Comparison of ENCODE assay signal across 19 cellular contexts in genomic region chr20:58175425-58175824, GRCh38. TPM values are rescaled to one million over a fixed set of nuclear protein-coding genes. Genes with fewer than 3 reads are reported as not detected.
DNase-seq lines count a peak whose midpoint lies in the region; ATAC-seq, FAIRE-seq and TF ChIP-seq lines count a peak whose summit lies in the region.
"Had no signal": no experiment of that assay in that cellular context is flagged by ENCODE, and none has a peak within 500 bp of the region (broad histone marks: within the 10 kb centered on the region; RNA-seq: fewer than 3 reads in every experiment).

No MANE protein-coding gene starts in this region.

- H3K27ac ChIP-seq in heart left ventricle (peak overlapping the region; percentile 33 to 87 (median 71)), right cardiac atrium (ENCODE audit: low read length) (peak overlapping the region; percentile 16)

- H3K4me1 ChIP-seq in heart left ventricle: peaks cover 0 to 31% (median 13%) of the 10 kb centered on the region in 12 donors
- H3K4me1 ChIP-seq in right cardiac atrium (ENCODE audit: control insufficient read depth, insufficient read depth, low read length): no peaks in the 10 kb centered on the region

- no peak for TF ChIP-seq POLR2A in heart left ventricle (IDR thresholded peaks at IDR 0.05)

- H3K36me3 ChIP-seq in heart left ventricle: no peaks in the 10 kb centered on the region
- H3K36me3 ChIP-seq: spleen had no signal

- intact Hi-C loops in heart left ventricle (cut with DNase I): loop anchor here in 5 of 10 donors (5.0 to 10.0 kb wide), 6 partner anchors 83 to 578 kb away; no protein-coding TSS in a partner anchor
- intact Hi-C loops in left cardiac atrium (cut with DNase I): loop anchor here in 1 of 2 donors (10.0 kb wide), 1 partner anchor 551 kb away; the partner anchor contains the start of gene ZBP1
- intact Hi-C loops in right cardiac atrium (cut with DNase I): loop anchor here in 1 of 4 donors (10.0 kb wide), 1 partner anchor 521 kb away; no protein-coding TSS in a partner anchor
- intact Hi-C loops in sciatic nerve (cut with DNase I): no loop called here

- ATAC-seq in heart left ventricle: no peak
- ATAC-seq in left cardiac atrium: no peak
- no peak for ATAC-seq in right cardiac atrium
- peak; percentile 4 for ATAC-seq in sciatic nerve
- ATAC-seq: stimulated activated naive CD8-positive, alpha-beta T cell treated with anti-CD3 and anti-CD28 coated beads, Interleukin-15, amount 100 ng/mL, for 72 hours had no signal

- peak overlapping the region in 4 of 12 donors; percentile 20 to 48 (median 40) for H3K4me3 ChIP-seq in heart left ventricle
- H3K4me3 ChIP-seq in right cardiac atrium (ENCODE audit: low read length): no peak overlapping the region

- in situ Hi-C loops in KBM-7 (cut with MboI; ENCODE audit: low pct_unique_long_range_greater_than_20kb, low sequenced_read_pairs): loop anchor here (25.0 kb wide), 2 partner anchors 563 to 1088 kb away; partner anchors contain the start of gene ZBP1

- H3K9me3 ChIP-seq in heart left ventricle: no peaks in the 10 kb centered on the region
- H3K9me3 ChIP-seq in right cardiac atrium (ENCODE audit: control insufficient read depth, low read length): no peaks in the 10 kb centered on the region
- H3K9me3 ChIP-seq: spleen had no signal

- no peak for TF ChIP-seq CTCF in heart left ventricle (IDR thresholded peaks at IDR 0.05)

- WGBS in heart left ventricle, 4 donors: 78 to 82% (median 81%) methylated on average over 7 to 9 of the region's 9 CpGs
- 86% methylated on average over 9 of the region's 9 CpGs for WGBS in right cardiac atrium

- no peak for DNase-seq in heart left ventricle
- DNase-seq in left cardiac atrium: no peak
- no peak for DNase-seq in right cardiac atrium
- DNase-seq in sciatic nerve (ENCODE audit: low spot score): no peak
- DNase-seq in urothelium cell line (ENCODE audit: low spot score): no peak
- DNase-seq in KBM-7: no peak
- DNase-seq in AG20443 (ENCODE audit: low spot score): no peak
- no peak for DNase-seq in NCI-H2171 treated with DMSO at 0.1 percent for 48 hours (lab: John Stamatoyannopoulos, UW)
- DNase-seq: activated naive CD4-positive, alpha-beta T cell treated with Interleukin-2 at 50 U/mL for 16 hours; DMS79; effector CD4-positive, alpha-beta T cell; Kasumi-1; NCI-H1105 treated with DMSO at 0.1 percent for 48 hours; spleen; stimulated activated naive CD8-positive, alpha-beta T cell treated with anti-CD3 and anti-CD28 coated beads, Interleukin-15, amount 100 ng/mL, for 72 hours; T-helper 9 cell had no signal

- FAIRE-seq in urothelium cell line (lab: Jason Lieb, UNC): peak; percentile 35
- FAIRE-seq: bronchial epithelial cell had no signal

- H3K27me3 ChIP-seq in heart left ventricle (peaks cover 0 to 11% (median 2%) of the 10 kb centered on the region in 9 donors), right cardiac atrium (ENCODE audit: control insufficient read depth, insufficient read depth) (no peaks in the 10 kb centered on the region)

RNA-seq across cellular contexts. Expression of gene ANKRD60, which starts 53.0 kb away (rescaled TPM):
- total RNA-seq in heart left ventricle: not detected
- polyA plus RNA-seq in heart left ventricle: not detected
- total RNA-seq in left cardiac atrium: not detected
- not detected for total RNA-seq in right cardiac atrium
- polyA plus RNA-seq in right cardiac atrium: not detected
- not detected for total RNA-seq in sciatic nerve
- total RNA-seq: A172, bronchial epithelial cell, lung microvascular endothelial cell, spleen had no signal
- polyA plus RNA-seq: spleen had no signal
